1 cellular context compared by ENCODE assay signal in genomic region chr11:34916014-34916809, GRCh38.
TF ChIP-seq lines count a peak whose summit lies in the region.

APIP (minus strand) TSS chr11:34916379; CDS start chr11:34916284, 95 bp downstream.
PDHX (plus strand) TSS chr11:34916618; CDS start chr11:34916656, 38 bp downstream.

TF ChIP-seq in GM12878, 131 proteins besides CTCF, POLR2A, EP300 and RAD21 (continued from another document and continues in another):
- TF ChIP-seq GATAD2B (conservative IDR thresholded peaks at IDR 0.05; ENCODE audit: low read depth) = peak; percentile 83
- peak; percentile 98 for TF ChIP-seq YY1 (IDR thresholded peaks at IDR 0.05; ENCODE audit: low read depth, low read length)
- peak; percentile 57; the same call in 1 of the 2 replicates for TF ChIP-seq NR2F1 (conservative IDR thresholded peaks at IDR 0.05)
- no peak for TF ChIP-seq ZNF24 (IDR thresholded peaks at IDR 0.05)
- 0 out of 2 replicates have a peak, but pooled peaks have one; percentile 21 for TF ChIP-seq PAX8 (IDR thresholded peaks at IDR 0.05)
- no peak for TF ChIP-seq HDAC2 (IDR thresholded peaks at IDR 0.05)
- no peak for TF ChIP-seq CBX3 (IDR thresholded peaks at IDR 0.05; ENCODE audit: borderline replicate concordance, low read depth)
- peak; percentile 93 for TF ChIP-seq POLR2AphosphoS5 (IDR thresholded peaks at IDR 0.05; ENCODE audit: low read length)
- TF ChIP-seq NKRF (conservative IDR thresholded peaks at IDR 0.05) = peak; percentile 73; the same call in 1 of the 2 replicates
- TF ChIP-seq TAF1 (IDR thresholded peaks at IDR 0.05; ENCODE audit: borderline replicate concordance, low read depth, low read length) = peak; percentile 85
- TF ChIP-seq ZBTB11 (CRISPR knock-in tag; IDR thresholded peaks at IDR 0.05) = no peak
- peak; percentile 77; the same call in 1 of the 2 replicates for TF ChIP-seq SIN3A (IDR thresholded peaks at IDR 0.05; ENCODE audit: low read depth, low read length)
- peak; percentile 44; the same call in 1 of the 2 replicates for TF ChIP-seq PAX5 (IDR thresholded peaks at IDR 0.05; ENCODE audit: borderline replicate concordance, low read depth, low read length)
- peak; percentile 45; the same call in 1 of the 2 replicates for TF ChIP-seq ZNF687 (IDR thresholded peaks at IDR 0.05)
- TF ChIP-seq CBX5 (IDR thresholded peaks at IDR 0.05; ENCODE audit: low read depth) = 0 out of 2 replicates have a peak, but pooled peaks have one; percentile 10
- TF ChIP-seq EGR1 (IDR thresholded peaks at IDR 0.05; ENCODE audit: borderline replicate concordance in 1 of 2, low read depth in 2 of 2, low read length in 2 of 2) = peak in 1 of 2 experiments; percentile 46; a peak in 1 of 3 replicates
- TF ChIP-seq SP1 (IDR thresholded peaks at IDR 0.05; ENCODE audit: low read depth, low read length) = peak; percentile 37
- peak; percentile 69; the same call in 1 of the 2 replicates for TF ChIP-seq MLLT1 (IDR thresholded peaks at IDR 0.05)
- peak; percentile 86 to 90 for TF ChIP-seq IKZF2 (IDR thresholded peaks at IDR 0.05)
- TF ChIP-seq ATF2 (IDR thresholded peaks at IDR 0.05; ENCODE audit: low read length) = no peak
- TF ChIP-seq BHLHE40 (IDR thresholded peaks at IDR 0.05; ENCODE audit: borderline replicate concordance in 1 of 2, low read depth in 2 of 2, low read length in 1 of 2) = peak; percentile 52 to 75; a peak in 3 of 4 replicates
- no peak for TF ChIP-seq BCL11A (IDR thresholded peaks at IDR 0.05; ENCODE audit: low read depth, low read length)
- no peak for TF ChIP-seq REST (IDR thresholded peaks at IDR 0.05; ENCODE audit: low read depth, low read length)
- no peak for TF ChIP-seq BRCA1 (IDR thresholded peaks at IDR 0.05; ENCODE audit: low read depth, low read length)
- TF ChIP-seq RUNX3 (IDR thresholded peaks at IDR 0.05; ENCODE audit: low read length) = peak; percentile 62
- TF ChIP-seq HCFC1 (IDR thresholded peaks at IDR 0.05; ENCODE audit: low read length) = peak; percentile 50; the same call in 1 of the 2 replicates
- 0 out of 2 replicates have a peak, but pooled peaks have one; percentile 49 for TF ChIP-seq CHD2 (IDR thresholded peaks at IDR 0.05; ENCODE audit: borderline replicate concordance, low read depth, low read length)
- TF ChIP-seq NFIC (IDR thresholded peaks at IDR 0.05; ENCODE audit: low read depth, low read length) = no peak
- TF ChIP-seq IKZF1 (conservative IDR thresholded peaks at IDR 0.05) = peak; percentile 96
- peak; percentile 69 for TF ChIP-seq MXI1 (IDR thresholded peaks at IDR 0.05; ENCODE audit: low read depth, low read length)
- TF ChIP-seq ZZZ3 (IDR thresholded peaks at IDR 0.05; ENCODE audit: control insufficient read depth, insufficient read length, low read depth) = no peak
- 0 out of 2 replicates have a peak, but pooled peaks have one; percentile 39 for TF ChIP-seq MYB (IDR thresholded peaks at IDR 0.05; ENCODE audit: borderline replicate concordance, low read depth, low read length)
- TF ChIP-seq CREM (IDR thresholded peaks at IDR 0.05; ENCODE audit: low read depth) = peak; percentile 20; the same call in 1 of the 2 replicates
- peak; percentile 83; the same call in 1 of the 2 replicates for TF ChIP-seq POLR2AphosphoS2 (IDR thresholded peaks at IDR 0.05; ENCODE audit: low read depth, low read length)
- peak; percentile 55; the same call in 1 of the 2 replicates for TF ChIP-seq BACH1 (IDR thresholded peaks at IDR 0.05; ENCODE audit: borderline replicate concordance)
- peak; percentile 31; the same call in 1 of the 2 replicates for TF ChIP-seq ATF7 (IDR thresholded peaks at IDR 0.05; ENCODE audit: low read depth)
- TF ChIP-seq RAD51 (IDR thresholded peaks at IDR 0.05) = no peak
- peak; percentile 91; the same call in 1 of the 2 replicates for TF ChIP-seq HDGF (IDR thresholded peaks at IDR 0.05)
- TF ChIP-seq RELB (IDR thresholded peaks at IDR 0.05; ENCODE audit: low read depth) = peak; percentile 72; the same call in 1 of the 2 replicates
- no peak for TF ChIP-seq NR2C2 (IDR thresholded peaks at IDR 0.05; ENCODE audit: borderline replicate concordance, control insufficient read depth, insufficient read length, low read depth)
- 0 out of 2 replicates have a peak, but pooled peaks have one; percentile 60 for TF ChIP-seq NBN (IDR thresholded peaks at IDR 0.05)
